9 cellular contexts compared by ENCODE assay signal in the genomic region with DNA sequence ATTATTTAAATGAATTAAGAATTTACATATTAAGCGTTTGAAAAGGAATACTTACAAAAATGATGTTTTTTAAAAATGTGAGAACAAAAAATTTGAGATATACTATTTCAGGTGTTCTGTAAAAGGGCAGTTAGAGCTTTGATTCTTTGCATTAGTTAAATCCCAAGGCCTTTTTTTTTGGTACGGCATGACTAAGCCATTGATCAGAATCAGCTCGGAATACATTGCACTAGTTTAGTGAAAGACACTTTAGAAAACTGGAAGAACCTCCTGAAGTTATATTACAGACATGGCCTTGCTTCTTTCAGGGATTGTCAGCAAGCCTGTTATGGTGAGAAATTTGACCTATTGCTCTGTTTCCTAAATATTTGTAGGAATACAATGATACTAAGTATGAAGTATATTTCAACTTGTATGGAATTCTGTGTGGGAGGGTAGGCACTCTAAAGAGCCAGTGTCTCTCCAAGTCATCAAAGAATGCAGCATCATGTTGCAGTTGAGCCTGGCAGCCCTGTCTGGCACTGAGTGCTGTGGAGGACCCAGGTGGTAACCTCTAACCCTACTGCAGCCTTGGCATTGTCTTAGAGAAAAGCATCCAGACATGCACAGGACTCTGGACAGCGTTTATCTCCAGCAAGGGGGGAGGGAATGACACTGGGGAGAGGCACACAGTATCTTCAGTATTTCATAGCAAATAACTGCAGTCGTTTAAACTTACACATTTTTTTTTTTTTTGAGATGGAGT. TPM values are rescaled to one million over a fixed set of nuclear protein-coding genes. Genes with fewer than 3 reads are reported as not detected.
A peak's percentile ranks its signal among the peaks of the same experiment; 100 is the strongest.
DNase-seq lines count a peak whose midpoint lies in the region; ATAC-seq and TF ChIP-seq lines count a peak whose summit lies in the region.
"Had no signal": no experiment of that assay in that cellular context is flagged by ENCODE, and none has a peak within 500 bp of the region (broad histone marks: within the 10 kb centered on the region; RNA-seq: fewer than 3 reads in every experiment).

No MANE protein-coding gene starts in this region.

- no peak for DNase-seq in SK-N-DZ (ENCODE audit: low spot score)
- DNase-seq in NCI-H2196 treated with DMSO at 0.1 percent for 48 hours (lab: John Stamatoyannopoulos, UW; ENCODE audit: unreplicated experiment), result no peak
- DNase-seq in GM13977 (ENCODE audit: low spot score), result no peak
- DNase-seq: activated effector memory CD4-positive, alpha-beta T cell treated with Interleukin-2 at 50 U/mL for 16 hours had no signal

- H3K36me3 ChIP-seq in HEK293 (ENCODE audit: control insufficient read depth in 2 of 2, insufficient read depth in 1 of 2, low read length in 2 of 2) (peaks cover 3 to 10% of the 10 kb centered on the region in 2 experiments; a peak in 2 of 3 replicates), gastroesophageal sphincter (peaks cover 0 to 16% of the 10 kb centered on the region in 2 donors)

- TF ChIP-seq EP300 in gastroesophageal sphincter (IDR thresholded peaks at IDR 0.05), result no peak

- no peaks in the 10 kb centered on the region for H3K27me3 ChIP-seq in gastroesophageal sphincter

- H3K27ac ChIP-seq in HEK293 (ENCODE audit: extremely low read depth, low read depth, low read length) (no peak overlapping the region), VCaP (peak overlapping the region; percentile 91; the same call in 1 of the 2 replicates), gastroesophageal sphincter (peak overlapping the region in 3 of 4 donors; percentile 93 to 100 (median 100)), skin epidermis (peak overlapping the region in 12 of 21 experiments; percentile 19 to 100 (median 98))

- no peak for TF ChIP-seq POLR2A in gastroesophageal sphincter (IDR thresholded peaks at IDR 0.05)

- CTCF ChIA-PET in HEK293 (lab: Yijun Ruan, JAX), result no interaction called here

- peak overlapping the region; percentile 94 for H3K4me3 ChIP-seq in HEK293 (ENCODE audit: low read depth, low read length)
- H3K4me3 ChIP-seq in gastroesophageal sphincter, result peak overlapping the region; percentile 78 to 89
- H3K4me3 ChIP-seq in skin epidermis, result peak overlapping the region; percentile 60 to 100 (median 93)

- H3K4me1 ChIP-seq in HEK293 (ENCODE audit: control insufficient read depth, insufficient read depth, low read length), result peaks cover 3% of the 10 kb centered on the region
- peaks cover 0 to 74% (median 45%) of the 10 kb centered on the region in 3 donors for H3K4me1 ChIP-seq in gastroesophageal sphincter

- no peak for ATAC-seq in gastroesophageal sphincter
- ATAC-seq in GM21723 (IDR thresholded peaks at IDR 0.05; ENCODE audit: unreplicated experiment), result no peak

- 4 to 6% methylated on average over 5 of the region's 5 CpGs for WGBS in gastroesophageal sphincter (ENCODE audit: low coverage in 1 of 2), 2 donors

- no peaks in the 10 kb centered on the region for H3K9me3 ChIP-seq in HEK293 (ENCODE audit: control insufficient read depth, insufficient read depth, low read depth, low read length)
- H3K9me3 ChIP-seq in gastroesophageal sphincter, result no peaks in the 10 kb centered on the region

- POLR2A ChIA-PET in HEK293 (lab: Yijun Ruan, JAX), result interaction anchor here (0.6 kb wide), 1 partner anchor 46 kb away, joined by 3 read pairs; no protein-coding TSS in a partner anchor

- in situ Hi-C loops in GM13977 (cut with MboI; ENCODE audit: low pct_unique_long_range_greater_than_20kb, low sequenced_read_pairs, unreplicated experiment), result no loop called here

- no peak for TF ChIP-seq CTCF in HEK293 (tag by site-specific recombination; IDR thresholded peaks at IDR 0.05)
- no peak for TF ChIP-seq CTCF in VCaP (conservative IDR thresholded peaks at IDR 0.05)
- TF ChIP-seq CTCF in gastroesophageal sphincter (IDR thresholded peaks at IDR 0.05), result no peak
- no peak for TF ChIP-seq CTCF in GM13977 (IDR thresholded peaks at IDR 0.05; ENCODE audit: extremely low read depth, insufficient read depth, missing control alignments)

TF ChIP-seq in HEK293, 187 proteins besides CTCF, POLR2A, EP300 and RAD21 (continues in another document):
- TF ChIP-seq ZNF843 (tag by site-specific recombination; IDR thresholded peaks at IDR 0.05), result no peak
- no peak for TF ChIP-seq ZNF791 (tag by site-specific recombination; IDR thresholded peaks at IDR 0.05)
- TF ChIP-seq ZNF404 (tag by site-specific recombination; IDR thresholded peaks at IDR 0.05), result no peak
- TF ChIP-seq, protein P1, sequence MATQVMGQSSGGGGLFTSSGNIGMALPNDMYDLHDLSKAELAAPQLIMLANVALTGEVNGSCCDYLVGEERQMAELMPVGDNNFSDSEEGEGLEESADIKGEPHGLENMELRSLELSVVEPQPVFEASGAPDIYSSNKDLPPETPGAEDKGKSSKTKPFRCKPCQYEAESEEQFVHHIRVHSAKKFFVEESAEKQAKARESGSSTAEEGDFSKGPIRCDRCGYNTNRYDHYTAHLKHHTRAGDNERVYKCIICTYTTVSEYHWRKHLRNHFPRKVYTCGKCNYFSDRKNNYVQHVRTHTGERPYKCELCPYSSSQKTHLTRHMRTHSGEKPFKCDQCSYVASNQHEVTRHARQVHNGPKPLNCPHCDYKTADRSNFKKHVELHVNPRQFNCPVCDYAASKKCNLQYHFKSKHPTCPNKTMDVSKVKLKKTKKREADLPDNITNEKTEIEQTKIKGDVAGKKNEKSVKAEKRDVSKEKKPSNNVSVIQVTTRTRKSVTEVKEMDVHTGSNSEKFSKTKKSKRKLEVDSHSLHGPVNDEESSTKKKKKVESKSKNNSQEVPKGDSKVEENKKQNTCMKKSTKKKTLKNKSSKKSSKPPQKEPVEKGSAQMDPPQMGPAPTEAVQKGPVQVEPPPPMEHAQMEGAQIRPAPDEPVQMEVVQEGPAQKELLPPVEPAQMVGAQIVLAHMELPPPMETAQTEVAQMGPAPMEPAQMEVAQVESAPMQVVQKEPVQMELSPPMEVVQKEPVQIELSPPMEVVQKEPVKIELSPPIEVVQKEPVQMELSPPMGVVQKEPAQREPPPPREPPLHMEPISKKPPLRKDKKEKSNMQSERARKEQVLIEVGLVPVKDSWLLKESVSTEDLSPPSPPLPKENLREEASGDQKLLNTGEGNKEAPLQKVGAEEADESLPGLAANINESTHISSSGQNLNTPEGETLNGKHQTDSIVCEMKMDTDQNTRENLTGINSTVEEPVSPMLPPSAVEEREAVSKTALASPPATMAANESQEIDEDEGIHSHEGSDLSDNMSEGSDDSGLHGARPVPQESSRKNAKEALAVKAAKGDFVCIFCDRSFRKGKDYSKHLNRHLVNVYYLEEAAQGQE (tag by site-specific recombination; IDR thresholded peaks at IDR 0.05), result peak; percentile 89
- TF ChIP-seq HOXC10 (CRISPR knock-in tag; IDR thresholded peaks at IDR 0.05), result no peak
- TF ChIP-seq, protein P2, sequence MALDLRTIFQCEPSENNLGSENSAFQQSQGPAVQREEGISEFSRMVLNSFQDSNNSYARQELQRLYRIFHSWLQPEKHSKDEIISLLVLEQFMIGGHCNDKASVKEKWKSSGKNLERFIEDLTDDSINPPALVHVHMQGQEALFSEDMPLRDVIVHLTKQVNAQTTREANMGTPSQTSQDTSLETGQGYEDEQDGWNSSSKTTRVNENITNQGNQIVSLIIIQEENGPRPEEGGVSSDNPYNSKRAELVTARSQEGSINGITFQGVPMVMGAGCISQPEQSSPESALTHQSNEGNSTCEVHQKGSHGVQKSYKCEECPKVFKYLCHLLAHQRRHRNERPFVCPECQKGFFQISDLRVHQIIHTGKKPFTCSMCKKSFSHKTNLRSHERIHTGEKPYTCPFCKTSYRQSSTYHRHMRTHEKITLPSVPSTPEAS (tag by site-specific recombination; IDR thresholded peaks at IDR 0.05), result no peak
- no peak for TF ChIP-seq ZNF792 (tag by site-specific recombination; IDR thresholded peaks at IDR 0.05)
- no peak for TF ChIP-seq ZNF518A (tag by site-specific recombination; conservative IDR thresholded peaks at IDR 0.05; ENCODE audit: low read depth)

RNA-seq across cellular contexts. Expression of gene KLC1, which starts 1.5 kb away (rescaled TPM):
- 100 to 1,000 TPM; 275 to 390 (median 339) TPM for total RNA-seq in gastroesophageal sphincter
- polyA plus RNA-seq in SK-N-DZ (2014; cell fraction: cytosol; rRNA removed), result 159 and 164 TPM in 2 replicates
- polyA plus RNA-seq in SK-N-DZ (2014; cell fraction: nucleus; rRNA removed), result 125 and 134 TPM in 2 replicates
